8 cellular contexts compared by ENCODE assay signal in genomic region chr19:50252111-50252886, GRCh38. TPM values are rescaled to one million over a fixed set of nuclear protein-coding genes. Genes with fewer than 3 reads are reported as not detected.
DNase-seq lines count a peak whose midpoint lies in the region; ATAC-seq, FAIRE-seq and TF ChIP-seq lines count a peak whose summit lies in the region.

No MANE protein-coding gene starts in this region.

- DNase-seq in GM06990 (ENCODE audit: extremely low read depth, insufficient read length) = peak; percentile 49
- peak; percentile 5 to 59 for DNase-seq in NCI-H446 (lab: John Stamatoyannopoulos, UW)
- DNase-seq in astrocyte of the cerebellum (ENCODE audit: low read depth) = no peak
- DNase-seq in lower lobe of right lung = no peak
- peak; percentile 56 for DNase-seq in urothelium cell line (ENCODE audit: low spot score)
- DNase-seq in HuH-7.5 (ENCODE audit: low spot score) = no peak
- DNase-seq in NCI-H2081 treated with DMSO at 0.1 percent for 48 hours (lab: John Stamatoyannopoulos, UW) = no peak
- no peak for DNase-seq in middle frontal gyrus (ENCODE audit: extremely low spot score, low spot score)

- H3K27me3 ChIP-seq in GM06990 (replicated peaks; ENCODE audit: control insufficient read depth, insufficient read depth, low read length) = no peaks in the 10 kb centered on the region; the same call in 1 of the 2 replicates
- H3K27me3 ChIP-seq in lower lobe of right lung (ENCODE audit: low read depth) = no peaks in the 10 kb centered on the region

- intact Hi-C loops in lower lobe of right lung (cut with DNase I) = no loop called here

- H3K36me3 ChIP-seq in GM06990 (ENCODE audit: control insufficient read depth, insufficient read depth, low read length) (no peaks in the 10 kb centered on the region), lower lobe of right lung (peaks cover 42% of the 10 kb centered on the region)

- ATAC-seq in lower lobe of right lung = peak; percentile 67 to 74

- H3K4me3 ChIP-seq in GM06990 (replicated peaks; ENCODE audit: low read depth, low read length) = no peak overlapping the region
- no peak overlapping the region for H3K4me3 ChIP-seq in astrocyte of the cerebellum (ENCODE audit: low read depth, low read length)
- no peak overlapping the region for H3K4me3 ChIP-seq in lower lobe of right lung

- H3K9me3 ChIP-seq in lower lobe of right lung = no peaks in the 10 kb centered on the region

- TF ChIP-seq CTCF in GM06990 (IDR thresholded peaks at IDR 0.05; ENCODE audit: insufficient read depth, low read length, poor library complexity, severe bottlenecking) = peak; percentile 66
- peak; percentile 60 for TF ChIP-seq CTCF in astrocyte of the cerebellum (IDR thresholded peaks at IDR 0.05; ENCODE audit: low read depth, low read length, missing control alignments)
- TF ChIP-seq CTCF in lower lobe of right lung (IDR thresholded peaks at IDR 0.05) = peak; percentile 67

- in situ Hi-C loops in astrocyte of the cerebellum (cut with HindIII; ENCODE audit: low sequenced_read_pairs) = no loop called here

- no peaks in the 10 kb centered on the region for H3K4me1 ChIP-seq in lower lobe of right lung

- no peak for FAIRE-seq in urothelium cell line (lab: Jason Lieb, UNC)

- no peak overlapping the region for H3K27ac ChIP-seq in lower lobe of right lung

RNA-seq across cellular contexts. Expression of gene MYH14, which starts 48.9 kb away (rescaled TPM):
- total RNA-seq in lower lobe of right lung = 113 TPM

Comparison
In these comparisons a context has a peak if more than half of its experiments do, and no peak if none do; other contexts are left out.
1. DNase-seq: peak in GM06990 (single experiment), NCI-H446 (2 of 2) and urothelium cell line (single experiment); none in astrocyte of the cerebellum (single experiment), lower lobe of right lung (single experiment), HuH-7.5 (single experiment), NCI-H2081 treated with DMSO at 0.1 percent for 48 hours (single experiment) and middle frontal gyrus (single experiment).
2. Peak in every context shown above with its lines, with median percentiles within 50 percentile points of each other: CTCF ChIP-seq.